ENCODE assay signal across 19 cellular contexts in the genomic region with DNA sequence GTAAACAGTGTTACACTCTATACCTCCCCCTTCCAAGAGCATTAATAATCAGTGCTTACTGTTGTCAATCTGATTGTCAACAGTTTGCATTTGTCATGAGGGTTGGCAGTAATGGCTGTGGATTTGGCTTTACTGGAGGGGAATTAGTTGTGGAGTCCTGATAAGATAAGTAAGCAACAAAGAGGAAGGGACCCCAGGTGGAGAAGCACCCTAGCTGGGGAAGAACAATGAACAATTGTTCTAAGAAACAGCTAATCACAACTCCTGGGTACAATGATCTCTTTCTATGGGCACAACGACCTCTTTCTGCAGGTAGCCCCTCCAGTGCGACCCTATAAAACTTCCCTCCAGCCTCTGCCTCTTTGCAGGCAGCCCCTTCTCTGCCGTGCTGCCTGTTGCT.
"Had no signal": no experiment of that assay in that cellular context is flagged by ENCODE, and none has a peak within 500 bp of the region (broad histone marks: within the 10 kb centered on the region; RNA-seq: fewer than 3 reads in every experiment).

No MANE protein-coding gene starts in this region.

- H3K36me3 ChIP-seq: adrenal gland, tibial artery had no signal

- H3K4me3 Mint-ChIP-seq: activated T-helper 1 cell treated with anti-CD3 and anti-CD28 coated beads, Interleukin-12 subunit alpha, Interleukin-12 subunit beta, Interleukin-2, Interleukin-4 antibody, amounts not matched to agents 30 ng/mL and 10 ng/mL and 1 ng/mL, durations not matched to agents 14 hours and 24 hours and 36 hours; nephron; T-cell had no signal

- H3K9me3 Mint-ChIP-seq: activated naive CD4-positive, alpha-beta T cell treated with anti-CD3 and anti-CD28 coated beads, Interleukin-2, amount 50 U/mL, for 72 hours; activated T-helper 1 cell treated with anti-CD3 and anti-CD28 coated beads, Interleukin-12 subunit alpha, Interleukin-12 subunit beta, Interleukin-2, Interleukin-4 antibody, amounts not matched to agents 30 ng/mL and 10 ng/mL and 1 ng/mL, durations not matched to agents 14 hours and 24 hours and 36 hours; nephron; T-cell had no signal

- H3K4me1 Mint-ChIP-seq: nephron had no signal

- H3K27ac Mint-ChIP-seq: activated naive CD4-positive, alpha-beta T cell treated with anti-CD3 and anti-CD28 coated beads, Interleukin-2, amount 50 U/mL, for 72 hours; activated T-helper 1 cell treated with anti-CD3 and anti-CD28 coated beads, Interleukin-12 subunit alpha, Interleukin-12 subunit beta, Interleukin-2, Interleukin-4 antibody, amounts not matched to agents 30 ng/mL and 10 ng/mL and 1 ng/mL, durations not matched to agents 14 hours and 24 hours and 36 hours; nephron; T-cell had no signal

- H3K4me3 ChIP-seq: adrenal gland, tibial artery had no signal

- ATAC-seq: activated naive CD4-positive, alpha-beta T cell treated with anti-CD3 and anti-CD28 coated beads, Interleukin-2, amount 50 U/mL, for 72 hours; stimulated activated naive CD8-positive, alpha-beta T cell treated with anti-CD3 and anti-CD28 coated beads, Interleukin-15, Interleukin-2, amounts not matched to agents 100 U/mL and 50 U/mL, for 24 hours; T-cell had no signal

- H3K9me3 ChIP-seq: adrenal gland, tibial artery had no signal

- H3K4me1 ChIP-seq: adrenal gland, tibial artery had no signal

- H3K36me3 Mint-ChIP-seq: activated naive CD4-positive, alpha-beta T cell treated with anti-CD3 and anti-CD28 coated beads, Interleukin-2, amount 50 U/mL, for 72 hours; T-cell had no signal

- H3K27ac ChIP-seq: adrenal gland, tibial artery, VCaP had no signal

- DNase-seq: activated CD4-positive, CD25-positive, alpha-beta regulatory T cell treated with anti-CD3 and anti-CD28 coated beads, Interleukin-2, amount 50 U/mL, for 72 hours; activated gamma-delta T cell treated with Interleukin-2 at 50 U/mL for 16 hours; activated T-cell treated with anti-CD3 and anti-CD28 coated beads for 4 hours; cerebellar nuclear complex; effector CD8-positive, alpha-beta T cell; foreskin fibroblast; midbrain; stimulated activated CD4-positive, alpha-beta T cell treated with anti-CD3 and anti-CD28 coated beads, Interleukin-12 subunit alpha, Interleukin-12 subunit beta, amount 100 ng/mL, for 4 hours; stimulated activated CD4-positive, alpha-beta T cell treated with anti-CD3 and anti-CD28 coated beads, Interleukin-2, amount 100 ng/mL, for 24 hours; stimulated activated naive CD8-positive, alpha-beta T cell treated with anti-CD3 and anti-CD28 coated beads, Interleukin-15, Interleukin-2, amounts not matched to agents 100 U/mL and 50 U/mL, for 24 hours; substantia nigra; T-cell; T1000 had no signal
